1 cellular context compared by ENCODE assay signal in genomic region chr5:178215263-178216002, GRCh38.
TF ChIP-seq lines count a peak whose summit lies in the region.

No MANE protein-coding gene starts in this region.

TF ChIP-seq in GM23338, 12 proteins besides CTCF, POLR2A, EP300 and RAD21 (continued from another document):
- TF ChIP-seq ZNF462 (CRISPR knock-in tag; IDR thresholded peaks at IDR 0.05) (no peak), ZNF331 (CRISPR knock-in tag; IDR thresholded peaks at IDR 0.05; ENCODE audit: low read depth) (no peak), POLR2AphosphoS5 (IDR thresholded peaks at IDR 0.05; ENCODE audit: low read depth) (no peak), STAT1 (IDR thresholded peaks at IDR 0.05; ENCODE audit: unreplicated experiment) (no peak), EZH2phosphoT487 (IDR thresholded peaks at IDR 0.05; ENCODE audit: unreplicated experiment) (no peak)
